13 cellular contexts compared by ENCODE assay signal in genomic region chr1:2259668-2260392, GRCh38. TPM values are rescaled to one million over a fixed set of nuclear protein-coding genes. Genes with fewer than 3 reads are reported as not detected.
DNase-seq lines count a peak whose midpoint lies in the region; ATAC-seq lines count a peak whose summit lies in the region.
"Had no signal": no experiment of that assay in that cellular context is flagged by ENCODE, and none has a peak within 500 bp of the region (broad histone marks: within the 10 kb centered on the region; RNA-seq: fewer than 3 reads in every experiment).

No MANE protein-coding gene starts in this region.

- peaks cover 0 to 10% (median 4%) of the 10 kb centered on the region in 8 donors for H3K9me3 Mint-ChIP-seq in CD4-positive, alpha-beta memory T cell
- H3K9me3 Mint-ChIP-seq in IgD-negative memory B cell, result peaks cover 0 to 1% (median 0%) of the 10 kb centered on the region in 3 donors
- H3K9me3 Mint-ChIP-seq in dendritic cell treated with granulocyte-macrophage colony-stimulating factor and Interleukin-4, amounts not matched to agents 40 ng/mL and 50 ng/mL, for 4 days, result no peaks in the 10 kb centered on the region
- no peaks in the 10 kb centered on the region for H3K9me3 Mint-ChIP-seq in natural killer cell treated with Interleukin-12 subunit alpha and Interleukin-12 subunit beta and Interleukin-15 and Interleukin-18, amount 100 ng/mL, for 72 hours

- intact Hi-C loops in CD4-positive, alpha-beta memory T cell (cut with micrococcal nuclease), result loop anchor here (1.0 kb wide), 1 partner anchor 51 kb away; no protein-coding TSS in a partner anchor
- intact Hi-C loops in dendritic cell treated with granulocyte-macrophage colony-stimulating factor and Interleukin-4, amounts not matched to agents 40 ng/mL and 50 ng/mL, for 4 days (cut with micrococcal nuclease), result loop anchor here (2.0 to 5.0 kb wide), 2 partner anchors 13 to 42 kb away; no protein-coding TSS in a partner anchor

- H3K4me1 ChIP-seq in CD4-positive, alpha-beta memory T cell (ENCODE audit: insufficient read depth, low read length), result peaks cover 74% of the 10 kb centered on the region

- H3K27me3 Mint-ChIP-seq in CD4-positive, alpha-beta memory T cell, result no peaks in the 10 kb centered on the region
- H3K27me3 Mint-ChIP-seq in IgD-negative memory B cell, result no peaks in the 10 kb centered on the region
- no peaks in the 10 kb centered on the region for H3K27me3 Mint-ChIP-seq in dendritic cell treated with granulocyte-macrophage colony-stimulating factor and Interleukin-4, amounts not matched to agents 40 ng/mL and 50 ng/mL, for 4 days
- no peaks in the 10 kb centered on the region for H3K27me3 Mint-ChIP-seq in natural killer cell treated with Interleukin-12 subunit alpha and Interleukin-12 subunit beta and Interleukin-15 and Interleukin-18, amount 100 ng/mL, for 72 hours

- H3K27ac Mint-ChIP-seq in CD4-positive, alpha-beta memory T cell, result peak overlapping the region in 2 of 7 donors; percentile 96 to 98
- peak overlapping the region; percentile 91 to 100 (median 94) for H3K27ac Mint-ChIP-seq in IgD-negative memory B cell
- H3K27ac Mint-ChIP-seq in dendritic cell treated with granulocyte-macrophage colony-stimulating factor and Interleukin-4, amounts not matched to agents 40 ng/mL and 50 ng/mL, for 4 days, result peak overlapping the region; percentile 70
- peak overlapping the region in 1 of 2 donors; percentile 14 for H3K27ac Mint-ChIP-seq in natural killer cell treated with Interleukin-12 subunit alpha and Interleukin-12 subunit beta and Interleukin-15 and Interleukin-18, amount 100 ng/mL, for 72 hours

- H3K36me3 Mint-ChIP-seq in CD4-positive, alpha-beta memory T cell, result peaks cover 0 to 15% of the 10 kb centered on the region in 2 donors
- peaks cover 2% of the 10 kb centered on the region for H3K36me3 Mint-ChIP-seq in IgD-negative memory B cell
- peaks cover 33% of the 10 kb centered on the region for H3K36me3 Mint-ChIP-seq in dendritic cell treated with granulocyte-macrophage colony-stimulating factor and Interleukin-4, amounts not matched to agents 40 ng/mL and 50 ng/mL, for 4 days (ENCODE audit: low read depth)
- H3K36me3 Mint-ChIP-seq in natural killer cell treated with Interleukin-12 subunit alpha and Interleukin-12 subunit beta and Interleukin-15 and Interleukin-18, amount 100 ng/mL, for 72 hours, result peaks cover 5% of the 10 kb centered on the region

- H3K4me3 Mint-ChIP-seq in CD4-positive, alpha-beta memory T cell, result peak overlapping the region in 7 of 8 donors; percentile 3 to 85 (median 56)
- H3K4me3 Mint-ChIP-seq in IgD-negative memory B cell, result peak overlapping the region in 3 of 4 donors; percentile 53 to 75 (median 68)
- H3K4me3 Mint-ChIP-seq in dendritic cell treated with granulocyte-macrophage colony-stimulating factor and Interleukin-4, amounts not matched to agents 40 ng/mL and 50 ng/mL, for 4 days, result peak overlapping the region; percentile 45
- no peak overlapping the region for H3K4me3 Mint-ChIP-seq in natural killer cell treated with Interleukin-12 subunit alpha and Interleukin-12 subunit beta and Interleukin-15 and Interleukin-18, amount 100 ng/mL, for 72 hours

- H3K9me3 ChIP-seq in CD4-positive, alpha-beta memory T cell (ENCODE audit: control insufficient read depth in 1 of 2, low read length in 2 of 2), result peaks cover 0 to 17% of the 10 kb centered on the region in 2 donors
- H3K9me3 ChIP-seq: thyroid gland had no signal

- POLR2A ChIA-PET in CD4-positive, alpha-beta memory T cell (lab: Charles Lee; ENCODE audit: partially characterized antibody), result interaction anchor here (1.5 to 14.5 kb wide), 3 partner anchors 26 to 65 kb away, joined by 5 to 454 read pairs (median 60); partner anchors contain the start of genes FAAP20 and SKI

- no peaks in the 10 kb centered on the region for H3K36me3 ChIP-seq in CD4-positive, alpha-beta memory T cell (ENCODE audit: insufficient read depth, low read length)
- H3K36me3 ChIP-seq: thyroid gland had no signal

- ATAC-seq in natural killer cell treated with Interleukin-12 subunit alpha and Interleukin-12 subunit beta and Interleukin-15 and Interleukin-18, amount 100 ng/mL, for 72 hours, result no peak
- no peak for ATAC-seq in GM21576 (IDR thresholded peaks at IDR 0.05; ENCODE audit: unreplicated experiment)

- H3K4me3 ChIP-seq in CD4-positive, alpha-beta memory T cell (ENCODE audit: low read length in 2 of 2), result no peak overlapping the region
- H3K4me3 ChIP-seq: SJSA1, skin epidermis, thyroid gland had no signal

- peaks cover 39 to 61% (median 51%) of the 10 kb centered on the region in 4 donors for H3K4me1 Mint-ChIP-seq in CD4-positive, alpha-beta memory T cell
- H3K4me1 Mint-ChIP-seq in IgD-negative memory B cell, result peaks cover 27 to 41% (median 31%) of the 10 kb centered on the region in 3 donors
- peaks cover 65% of the 10 kb centered on the region for H3K4me1 Mint-ChIP-seq in dendritic cell treated with granulocyte-macrophage colony-stimulating factor and Interleukin-4, amounts not matched to agents 40 ng/mL and 50 ng/mL, for 4 days (ENCODE audit: low read depth)
- peaks cover 15 to 18% of the 10 kb centered on the region in 2 donors for H3K4me1 Mint-ChIP-seq in natural killer cell treated with Interleukin-12 subunit alpha and Interleukin-12 subunit beta and Interleukin-15 and Interleukin-18, amount 100 ng/mL, for 72 hours (ENCODE audit: low read depth in 2 of 2)

- CTCF ChIA-PET in CD4-positive, alpha-beta memory T cell (lab: Charles Lee; ENCODE audit: partially characterized antibody), result interaction anchor here (1.0 to 1.8 kb wide), 2 partner anchors 25 to 26 kb away, joined by 3 to 8 read pairs; no protein-coding TSS in a partner anchor

- H3K27me3 ChIP-seq in CD4-positive, alpha-beta memory T cell (ENCODE audit: insufficient read depth, low read length), result no peaks in the 10 kb centered on the region
- H3K27me3 ChIP-seq: SJSA1, thyroid gland had no signal

- no peak for DNase-seq in CD4-positive, alpha-beta memory T cell
- DNase-seq in natural killer cell treated with Interleukin-12 subunit alpha and Interleukin-12 subunit beta and Interleukin-15 and Interleukin-18, amount 100 ng/mL, for 72 hours (ENCODE audit: low spot score), result peak; percentile 8
- DNase-seq in iPS-NIHi11 (ENCODE audit: low spot score), result no peak
- no peak for DNase-seq in cerebellum (ENCODE audit: low spot score)
- DNase-seq: DMS53, NCI-H1105, NCI-H524 treated with DMSO at 0.1 percent for 48 hours, thyroid gland had no signal

- H3K27ac ChIP-seq in CD4-positive, alpha-beta memory T cell (ENCODE audit: low read depth, low read length), result peak overlapping the region; percentile 34
- H3K27ac ChIP-seq: SJSA1 had no signal

RNA-seq across cellular contexts. Expression of gene SKI, which starts 31.7 kb away (rescaled TPM):
- total RNA-seq in CD4-positive, alpha-beta memory T cell, result 100 to 1,000 TPM in 1 of 2 experiments, 10 to 100 TPM in 1; 96.1 to 104 TPM
- under 1 TPM; 0.08 to 0.86 TPM for polyA plus RNA-seq in CD4-positive, alpha-beta memory T cell
- polyA plus RNA-seq in IgD-negative memory B cell, result 0.78 TPM
- total RNA-seq in natural killer cell treated with Interleukin-12 subunit alpha and Interleukin-12 subunit beta and Interleukin-15 and Interleukin-18, amount 100 ng/mL, for 72 hours, result 10 to 100 TPM; 16.5 to 42.7 TPM
- 23.4 TPM for total RNA-seq in cerebellum
